ENCODE assay signal across 15 cellular contexts in the genomic region with DNA sequence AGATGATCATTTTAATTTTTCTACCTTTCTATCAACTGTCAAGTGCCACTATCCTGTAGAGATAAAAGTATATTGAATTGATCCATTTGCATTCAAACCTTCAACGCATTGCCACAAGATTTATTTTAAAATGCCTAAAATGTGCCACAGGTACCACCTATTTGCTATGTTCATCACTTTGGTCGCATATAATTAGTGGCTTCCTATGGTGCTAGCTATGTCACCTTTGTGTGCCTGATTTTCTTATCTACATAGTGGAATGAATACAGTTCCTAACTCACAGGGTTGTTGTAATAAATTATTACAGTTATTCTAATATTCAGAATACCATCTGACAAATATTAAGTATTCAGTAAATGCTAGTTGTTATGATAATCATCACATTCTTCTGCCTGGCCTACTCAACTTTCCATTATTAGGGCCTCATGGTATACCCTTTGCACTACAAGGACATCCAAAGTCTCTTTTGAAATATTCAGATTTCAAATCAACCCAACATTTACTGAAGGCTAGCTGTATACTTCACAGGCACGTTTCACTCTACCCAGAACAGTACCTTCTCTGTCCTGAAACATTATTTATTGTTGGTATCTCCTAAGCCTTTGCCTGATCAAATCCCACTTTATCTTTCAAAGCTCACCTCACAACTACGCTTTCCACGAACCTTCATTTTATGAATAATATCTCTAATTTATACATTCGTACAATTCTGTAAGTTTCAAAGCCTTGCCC.
"Had no signal": no experiment of that assay in that cellular context is flagged by ENCODE, and none has a peak within 500 bp of the region (broad histone marks: within the 10 kb centered on the region; RNA-seq: fewer than 3 reads in every experiment).

No MANE protein-coding gene starts in this region.

- H3K27ac ChIP-seq: coronary artery, gastroesophageal sphincter, heart left ventricle, pancreas, psoas muscle, right atrium auricular region, spleen, thyroid gland, upper lobe of right lung had no signal

- DNase-seq: cerebellar nuclear complex had no signal

- H3K9me3 ChIP-seq: mucosa of descending colon, pancreas, thyroid gland, upper lobe of right lung had no signal

- H3K4me3 ChIP-seq: mucosa of descending colon, right atrium auricular region, thyroid gland had no signal

- H3K9me3 Mint-ChIP-seq: activated CD4-positive, alpha-beta T cell treated with anti-CD3 and anti-CD28 coated beads, Interleukin-2, amount 10 ng/mL, durations not matched to agents 24 days and 14 days; activated T-helper 17 cell treated with anti-CD3 and anti-CD28 coated beads, Interleukin-2, amount 50 U/mL, for 72 hours had no signal

- H3K27me3 ChIP-seq: gastroesophageal sphincter, heart left ventricle, pancreas, right atrium auricular region, spleen, thyroid gland, upper lobe of right lung had no signal

- H3K36me3 ChIP-seq: gastroesophageal sphincter, heart left ventricle, pancreas, right atrium auricular region, spleen, thyroid gland, upper lobe of right lung had no signal

- ATAC-seq: gastroesophageal sphincter had no signal

- H3K27ac Mint-ChIP-seq: activated CD4-positive, alpha-beta T cell treated with anti-CD3 and anti-CD28 coated beads, Interleukin-2, amount 10 ng/mL, durations not matched to agents 24 days and 14 days; activated T-cell treated with anti-CD3 and anti-CD28 coated beads, Interleukin-2, amount 50 U/mL, for 24 hours; activated T-helper 17 cell treated with anti-CD3 and anti-CD28 coated beads, Interleukin-2, amount 50 U/mL, for 72 hours; nephron progenitor cell had no signal

- H3K4me1 ChIP-seq: gastroesophageal sphincter, pancreas, psoas muscle, right atrium auricular region, thyroid gland, upper lobe of right lung had no signal

- H3K4me3 Mint-ChIP-seq: activated CD4-positive, alpha-beta T cell treated with anti-CD3 and anti-CD28 coated beads, Interleukin-2, amount 10 ng/mL, durations not matched to agents 24 days and 14 days; activated T-helper 17 cell treated with anti-CD3 and anti-CD28 coated beads, Interleukin-2, amount 50 U/mL, for 72 hours; nephron progenitor cell had no signal

- H3K27me3 Mint-ChIP-seq: activated T-helper 17 cell treated with anti-CD3 and anti-CD28 coated beads, Interleukin-2, amount 50 U/mL, for 72 hours had no signal
